In the genomic region with DNA sequence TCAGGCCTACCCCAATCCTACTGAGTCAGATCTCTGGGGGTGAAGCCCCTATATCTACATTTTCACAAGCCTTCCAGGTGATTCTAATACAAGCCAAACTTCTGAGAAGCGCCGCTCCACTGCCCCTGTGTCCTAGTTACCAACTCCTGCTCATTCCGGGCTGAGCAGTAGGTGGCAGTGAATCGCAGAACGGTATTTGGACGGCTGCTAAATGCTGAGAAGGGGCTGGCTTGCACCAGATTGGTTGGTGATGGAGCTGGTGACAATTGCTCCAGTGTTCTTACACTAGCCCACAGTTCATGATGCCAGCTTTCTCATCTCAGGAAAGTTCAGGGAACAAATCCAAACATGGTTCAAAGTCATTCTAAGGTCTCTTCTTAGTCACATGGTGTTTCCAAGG, we compare ENCODE assay signal across 1 cellular context.
TF ChIP-seq lines count a peak whose summit lies in the region.

No MANE protein-coding gene starts in this region.

TF ChIP-seq in GM23338, 12 proteins besides CTCF, POLR2A, EP300 and RAD21 (continued from another document):
- TF ChIP-seq, protein P1, sequence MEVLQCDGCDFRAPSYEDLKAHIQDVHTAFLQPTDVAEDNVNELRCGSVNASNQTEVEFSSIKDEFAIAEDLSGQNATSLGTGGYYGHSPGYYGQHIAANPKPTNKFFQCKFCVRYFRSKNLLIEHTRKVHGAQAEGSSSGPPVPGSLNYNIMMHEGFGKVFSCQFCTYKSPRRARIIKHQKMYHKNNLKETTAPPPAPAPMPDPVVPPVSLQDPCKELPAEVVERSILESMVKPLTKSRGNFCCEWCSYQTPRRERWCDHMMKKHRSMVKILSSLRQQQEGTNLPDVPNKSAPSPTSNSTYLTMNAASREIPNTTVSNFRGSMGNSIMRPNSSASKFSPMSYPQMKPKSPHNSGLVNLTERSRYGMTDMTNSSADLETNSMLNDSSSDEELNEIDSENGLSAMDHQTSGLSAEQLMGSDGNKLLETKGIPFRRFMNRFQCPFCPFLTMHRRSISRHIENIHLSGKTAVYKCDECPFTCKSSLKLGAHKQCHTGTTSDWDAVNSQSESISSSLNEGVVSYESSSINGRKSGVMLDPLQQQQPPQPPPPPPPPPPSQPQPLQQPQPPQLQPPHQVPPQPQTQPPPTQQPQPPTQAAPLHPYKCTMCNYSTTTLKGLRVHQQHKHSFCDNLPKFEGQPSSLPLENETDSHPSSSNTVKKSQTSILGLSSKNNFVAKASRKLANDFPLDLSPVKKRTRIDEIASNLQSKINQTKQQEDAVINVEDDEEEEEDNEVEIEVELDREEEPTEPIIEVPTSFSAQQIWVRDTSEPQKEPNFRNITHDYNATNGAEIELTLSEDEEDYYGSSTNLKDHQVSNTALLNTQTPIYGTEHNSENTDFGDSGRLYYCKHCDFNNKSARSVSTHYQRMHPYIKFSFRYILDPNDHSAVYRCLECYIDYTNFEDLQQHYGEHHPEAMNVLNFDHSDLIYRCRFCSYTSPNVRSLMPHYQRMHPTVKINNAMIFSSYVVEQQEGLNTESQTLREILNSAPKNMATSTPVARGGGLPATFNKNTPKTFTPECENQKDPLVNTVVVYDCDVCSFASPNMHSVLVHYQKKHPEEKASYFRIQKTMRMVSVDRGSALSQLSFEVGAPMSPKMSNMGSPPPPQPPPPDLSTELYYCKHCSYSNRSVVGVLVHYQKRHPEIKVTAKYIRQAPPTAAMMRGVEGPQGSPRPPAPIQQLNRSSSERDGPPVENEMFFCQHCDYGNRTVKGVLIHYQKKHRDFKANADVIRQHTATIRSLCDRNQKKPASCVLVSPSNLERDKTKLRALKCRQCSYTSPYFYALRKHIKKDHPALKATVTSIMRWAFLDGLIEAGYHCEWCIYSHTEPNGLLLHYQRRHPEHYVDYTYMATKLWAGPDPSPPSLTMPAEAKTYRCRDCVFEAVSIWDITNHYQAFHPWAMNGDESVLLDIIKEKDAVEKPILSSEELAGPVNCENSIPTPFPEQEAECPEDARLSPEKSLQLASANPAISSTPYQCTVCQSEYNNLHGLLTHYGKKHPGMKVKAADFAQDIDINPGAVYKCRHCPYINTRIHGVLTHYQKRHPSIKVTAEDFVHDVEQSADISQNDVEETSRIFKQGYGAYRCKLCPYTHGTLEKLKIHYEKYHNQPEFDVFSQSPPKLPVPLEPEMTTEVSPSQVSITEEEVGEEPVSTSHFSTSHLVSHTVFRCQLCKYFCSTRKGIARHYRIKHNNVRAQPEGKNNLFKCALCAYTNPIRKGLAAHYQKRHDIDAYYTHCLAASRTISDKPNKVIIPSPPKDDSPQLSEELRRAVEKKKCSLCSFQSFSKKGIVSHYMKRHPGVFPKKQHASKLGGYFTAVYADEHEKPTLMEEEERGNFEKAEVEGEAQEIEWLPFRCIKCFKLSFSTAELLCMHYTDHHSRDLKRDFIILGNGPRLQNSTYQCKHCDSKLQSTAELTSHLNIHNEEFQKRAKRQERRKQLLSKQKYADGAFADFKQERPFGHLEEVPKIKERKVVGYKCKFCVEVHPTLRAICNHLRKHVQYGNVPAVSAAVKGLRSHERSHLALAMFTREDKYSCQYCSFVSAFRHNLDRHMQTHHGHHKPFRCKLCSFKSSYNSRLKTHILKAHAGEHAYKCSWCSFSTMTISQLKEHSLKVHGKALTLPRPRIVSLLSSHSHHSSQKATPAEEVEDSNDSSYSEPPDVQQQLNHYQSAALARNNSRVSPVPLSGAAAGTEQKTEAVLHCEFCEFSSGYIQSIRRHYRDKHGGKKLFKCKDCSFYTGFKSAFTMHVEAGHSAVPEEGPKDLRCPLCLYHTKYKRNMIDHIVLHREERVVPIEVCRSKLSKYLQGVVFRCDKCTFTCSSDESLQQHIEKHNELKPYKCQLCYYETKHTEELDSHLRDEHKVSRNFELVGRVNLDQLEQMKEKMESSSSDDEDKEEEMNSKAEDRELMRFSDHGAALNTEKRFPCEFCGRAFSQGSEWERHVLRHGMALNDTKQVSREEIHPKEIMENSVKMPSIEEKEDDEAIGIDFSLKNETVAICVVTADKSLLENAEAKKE (CRISPR knock-in tag; IDR thresholded peaks at IDR 0.05), result no peak
- TF ChIP-seq, protein P2, sequence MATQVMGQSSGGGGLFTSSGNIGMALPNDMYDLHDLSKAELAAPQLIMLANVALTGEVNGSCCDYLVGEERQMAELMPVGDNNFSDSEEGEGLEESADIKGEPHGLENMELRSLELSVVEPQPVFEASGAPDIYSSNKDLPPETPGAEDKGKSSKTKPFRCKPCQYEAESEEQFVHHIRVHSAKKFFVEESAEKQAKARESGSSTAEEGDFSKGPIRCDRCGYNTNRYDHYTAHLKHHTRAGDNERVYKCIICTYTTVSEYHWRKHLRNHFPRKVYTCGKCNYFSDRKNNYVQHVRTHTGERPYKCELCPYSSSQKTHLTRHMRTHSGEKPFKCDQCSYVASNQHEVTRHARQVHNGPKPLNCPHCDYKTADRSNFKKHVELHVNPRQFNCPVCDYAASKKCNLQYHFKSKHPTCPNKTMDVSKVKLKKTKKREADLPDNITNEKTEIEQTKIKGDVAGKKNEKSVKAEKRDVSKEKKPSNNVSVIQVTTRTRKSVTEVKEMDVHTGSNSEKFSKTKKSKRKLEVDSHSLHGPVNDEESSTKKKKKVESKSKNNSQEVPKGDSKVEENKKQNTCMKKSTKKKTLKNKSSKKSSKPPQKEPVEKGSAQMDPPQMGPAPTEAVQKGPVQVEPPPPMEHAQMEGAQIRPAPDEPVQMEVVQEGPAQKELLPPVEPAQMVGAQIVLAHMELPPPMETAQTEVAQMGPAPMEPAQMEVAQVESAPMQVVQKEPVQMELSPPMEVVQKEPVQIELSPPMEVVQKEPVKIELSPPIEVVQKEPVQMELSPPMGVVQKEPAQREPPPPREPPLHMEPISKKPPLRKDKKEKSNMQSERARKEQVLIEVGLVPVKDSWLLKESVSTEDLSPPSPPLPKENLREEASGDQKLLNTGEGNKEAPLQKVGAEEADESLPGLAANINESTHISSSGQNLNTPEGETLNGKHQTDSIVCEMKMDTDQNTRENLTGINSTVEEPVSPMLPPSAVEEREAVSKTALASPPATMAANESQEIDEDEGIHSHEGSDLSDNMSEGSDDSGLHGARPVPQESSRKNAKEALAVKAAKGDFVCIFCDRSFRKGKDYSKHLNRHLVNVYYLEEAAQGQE (IDR thresholded peaks at IDR 0.05; ENCODE audit: unreplicated experiment), result no peak
- no peak for TF ChIP-seq ZNF114 (CRISPR knock-in tag; IDR thresholded peaks at IDR 0.05)
- TF ChIP-seq EZH2phosphoT487 (IDR thresholded peaks at IDR 0.05; ENCODE audit: unreplicated experiment), result no peak
- TF ChIP-seq POLR2AphosphoS5 (IDR thresholded peaks at IDR 0.05; ENCODE audit: low read depth), result no peak
